In the genomic region with DNA sequence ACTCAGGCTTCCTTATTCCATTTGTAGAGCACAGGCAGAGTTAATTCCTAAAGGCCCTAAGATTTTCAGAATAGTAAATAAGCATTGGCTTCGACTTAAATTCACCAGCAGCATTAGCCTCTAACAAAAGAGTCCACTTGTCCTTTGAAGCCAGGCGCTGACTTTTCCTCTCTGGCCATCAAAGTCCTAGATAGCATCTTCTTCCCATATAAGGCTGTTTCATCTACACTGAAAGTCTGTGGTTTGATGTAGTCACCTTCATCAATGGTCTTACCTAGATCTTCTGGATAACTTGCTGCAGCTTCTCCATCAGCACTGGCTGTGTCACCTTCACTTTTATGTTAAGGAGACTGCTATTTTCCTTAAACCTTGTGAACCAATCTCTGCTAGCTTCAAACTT, we compare ENCODE assay signal across 2 cellular contexts.
"Had no signal": no experiment of that assay in that cellular context is flagged by ENCODE, and none has a peak within 500 bp of the region (broad histone marks: within the 10 kb centered on the region; RNA-seq: fewer than 3 reads in every experiment).

No MANE protein-coding gene starts in this region.

- DNase-seq: GDM1, GF-D8 had no signal
